ENCODE assay signal across 8 cellular contexts in genomic region chr19:2308114-2308556, GRCh38. TPM values are rescaled to one million over a fixed set of nuclear protein-coding genes. Genes with fewer than 3 reads are reported as not detected.
DNase-seq lines count a peak whose midpoint lies in the region; FAIRE-seq and TF ChIP-seq lines count a peak whose summit lies in the region.

TSS of gene LINGO3 (minus strand) at chr19:2308154. CDS start at chr19:2291776, 16,378 bp downstream.

- no peak within 1 kb of the TSS for H3K9ac ChIP-seq in mesendoderm (ENCODE audit: low read length)

- H3K27me3 ChIP-seq in GM06990 (replicated peaks; ENCODE audit: control insufficient read depth, insufficient read depth, low read length) (no peaks in the 10 kb centered on the region; the same call in 1 of the 2 replicates), mesendoderm (ENCODE audit: insufficient read depth, low read length, poor library complexity) (peaks cover 9% of the 10 kb centered on the region)

- TF ChIP-seq CTCF in AG10803 (conservative IDR thresholded peaks at IDR 0.05; ENCODE audit: low read length) (no peak), GM06990 (IDR thresholded peaks at IDR 0.05; ENCODE audit: insufficient read depth, low read length, poor library complexity, severe bottlenecking) (no peak), astrocyte of the cerebellum (IDR thresholded peaks at IDR 0.05; ENCODE audit: low read depth, low read length, missing control alignments) (no peak)

- WGBS in mesendoderm (ENCODE audit: extremely low coverage, insufficient coverage, low lambda C conversion rate) = no CpG with 5 or more reads among the region's 63 CpGs

- no peak within 1 kb of the TSS for H2BK120ac ChIP-seq in mesendoderm (ENCODE audit: low read depth, low read length)

- no peak for FAIRE-seq in GM12891 (lab: Jason Lieb, UNC)

- no peak within 1 kb of the TSS for H3K4ac ChIP-seq in mesendoderm (ENCODE audit: low read depth, low read length)

- no peak within 1 kb of the TSS for H2BK15ac ChIP-seq in mesendoderm (replicated peaks; ENCODE audit: low read depth)

- no peak within 1 kb of the TSS for H2BK5ac ChIP-seq in mesendoderm (ENCODE audit: low read length)

- no peak within 1 kb of the TSS for H2AK5ac ChIP-seq in mesendoderm (ENCODE audit: low read length)

- peak within 1 kb of the TSS; percentile 25 for H3K4me2 ChIP-seq in mesendoderm (ENCODE audit: low read length)

- no peaks in the 10 kb centered on the region for H3K4me1 ChIP-seq in mesendoderm (ENCODE audit: control insufficient read depth, low read depth, low read length)

- H3K23ac ChIP-seq in mesendoderm (ENCODE audit: low read length) = no peak within 1 kb of the TSS

- DNase-seq in AG10803 (ENCODE audit: low read depth) (no peak), GM06990 (ENCODE audit: extremely low read depth, insufficient read length) (no peak), astrocyte of the cerebellum (ENCODE audit: low read depth) (no peak), mesendoderm (no peak), Kasumi-1 (lab: John Stamatoyannopoulos, UW) (no peak), GM12891 (ENCODE audit: insufficient read length, low spot score) (no peak), EL (no peak)
- no peak for DNase-seq in effector CD8-positive, alpha-beta T cell (lab: John Stamatoyannopoulos, UW)

- no peaks in the 10 kb centered on the region for H3K36me3 ChIP-seq in GM06990 (ENCODE audit: control insufficient read depth, insufficient read depth, low read length)
- H3K36me3 ChIP-seq in mesendoderm (ENCODE audit: control insufficient read depth, insufficient read depth, low read length) = no peaks in the 10 kb centered on the region

- no peaks in the 10 kb centered on the region for H3K79me2 ChIP-seq in mesendoderm (ENCODE audit: control insufficient read depth, insufficient read depth, low read length)

- H3K79me1 ChIP-seq in mesendoderm (ENCODE audit: low read length) = no peaks in the 10 kb centered on the region

- H3K27ac ChIP-seq in mesendoderm (ENCODE audit: low read depth, low read length) = no peak within 1 kb of the TSS

- TF ChIP-seq POLR2A in GM12891 (IDR thresholded peaks at IDR 0.05; ENCODE audit: low read depth, low read length) = no peak

- in situ Hi-C loops in astrocyte of the cerebellum (cut with HindIII; ENCODE audit: low sequenced_read_pairs) = no loop called here

- peak within 1 kb of the TSS; percentile 30; the same call in 1 of the 2 replicates for H3K4me3 ChIP-seq in AG10803 (ENCODE audit: low read length)
- H3K4me3 ChIP-seq in GM06990 (replicated peaks; ENCODE audit: low read depth, low read length) = peak within 1 kb of the TSS; percentile 31; the same call in 1 of the 2 replicates
- peak within 1 kb of the TSS; percentile 18 for H3K4me3 ChIP-seq in astrocyte of the cerebellum (ENCODE audit: low read depth, low read length)
- no peak within 1 kb of the TSS for H3K4me3 ChIP-seq in mesendoderm (ENCODE audit: low read length)

- H4K8ac ChIP-seq in mesendoderm (ENCODE audit: low read depth, low read length) = no peak within 1 kb of the TSS

- peak within 1 kb of the TSS; percentile 42 for H3K56ac ChIP-seq in mesendoderm (ENCODE audit: low read length)

- H3K18ac ChIP-seq in mesendoderm (ENCODE audit: low read length) = no peak within 1 kb of the TSS

- H4K5ac ChIP-seq in mesendoderm (ENCODE audit: low read length) = no peak within 1 kb of the TSS

TF ChIP-seq in GM12891, 5 proteins besides CTCF, POLR2A, EP300 and RAD21:
- TF ChIP-seq PAX5 (IDR thresholded peaks at IDR 0.05; ENCODE audit: insufficient read depth, low read length, severe bottlenecking) (no peak), POLR2AphosphoS5 (IDR thresholded peaks at IDR 0.05; ENCODE audit: low read depth, low read length) (no peak), TAF1 (IDR thresholded peaks at IDR 0.05; ENCODE audit: low read depth, low read length) (no peak), SPI1 (IDR thresholded peaks at IDR 0.05; ENCODE audit: low read depth, low read length) (no peak), POU2F2 (IDR thresholded peaks at IDR 0.05; ENCODE audit: low read depth, low read length) (no peak)

RNA-seq across cellular contexts. Expression of gene LINGO3, which starts in this region (rescaled TPM):
- not detected for polyA plus RNA-seq in mesendoderm (2013, experiment 1 of 2)
- polyA plus RNA-seq in mesendoderm (2013, experiment 2 of 2) = 0.03 TPM
- polyA plus RNA-seq in GM12891 (2012; ENCODE audit: low read depth, missing spikeins) = 1.1 TPM
